1 cellular context compared by ENCODE assay signal in genomic region chr20:35768731-35769664, GRCh38.
TF ChIP-seq lines count a peak whose summit lies in the region.

No MANE protein-coding gene starts in this region.

TF ChIP-seq in HepG2, 621 proteins besides CTCF, POLR2A, EP300 and RAD21 (continued from another document and continues in another):
- TF ChIP-seq RXRB (CRISPR knock-in tag; IDR thresholded peaks at IDR 0.05; ENCODE audit: borderline replicate concordance) = peak; percentile 40; the same call in 1 of the 2 replicates
- no peak for TF ChIP-seq NR2F2 (IDR thresholded peaks at IDR 0.05; ENCODE audit: borderline replicate concordance, low read depth)
- TF ChIP-seq MNT (IDR thresholded peaks at IDR 0.05) = no peak
- no peak for TF ChIP-seq ZZZ3 (CRISPR knock-in tag; IDR thresholded peaks at IDR 0.05; ENCODE audit: borderline replicate concordance)
- TF ChIP-seq SPEN (CRISPR knock-in tag; IDR thresholded peaks at IDR 0.05; ENCODE audit: low read depth) = no peak
- TF ChIP-seq ZNF781 (CRISPR knock-in tag; IDR thresholded peaks at IDR 0.05; ENCODE audit: borderline replicate concordance, not compliant biosample characterization) = no peak
- TF ChIP-seq ZNF841 (CRISPR knock-in tag; IDR thresholded peaks at IDR 0.05; ENCODE audit: borderline replicate concordance) = no peak
- TF ChIP-seq ZNF83 (CRISPR knock-in tag; IDR thresholded peaks at IDR 0.05; ENCODE audit: borderline replicate concordance) = no peak
- TF ChIP-seq PRPF4 (IDR thresholded peaks at IDR 0.05; ENCODE audit: low read depth, low read length, poor library complexity, severe bottlenecking) = no peak
- TF ChIP-seq SRSF4 (IDR thresholded peaks at IDR 0.05; ENCODE audit: low read depth, low read length, poor library complexity, severe bottlenecking) = no peak
- no peak for TF ChIP-seq ZMYM2 (CRISPR knock-in tag; IDR thresholded peaks at IDR 0.05)
- TF ChIP-seq RFXAP (CRISPR knock-in tag; IDR thresholded peaks at IDR 0.05; ENCODE audit: borderline replicate concordance) = no peak
- TF ChIP-seq CBX1 (IDR thresholded peaks at IDR 0.05; ENCODE audit: low read depth) = no peak
- TF ChIP-seq HBP1 (CRISPR knock-in tag; IDR thresholded peaks at IDR 0.05; ENCODE audit: low read depth) = peak; percentile 56; the same call in 1 of the 2 replicates
- no peak for TF ChIP-seq RELA (CRISPR knock-in tag; IDR thresholded peaks at IDR 0.05)
- no peak for TF ChIP-seq ZNF672 (CRISPR knock-in tag; IDR thresholded peaks at IDR 0.05)
- 0 out of 2 replicates have a peak, but pooled peaks have one; percentile 23 for TF ChIP-seq ZNF780A (CRISPR knock-in tag; IDR thresholded peaks at IDR 0.05)
- TF ChIP-seq TAF15 (IDR thresholded peaks at IDR 0.05; ENCODE audit: low read depth, low read length, poor library complexity, severe bottlenecking) = no peak
- TF ChIP-seq STAT5B (CRISPR knock-in tag; IDR thresholded peaks at IDR 0.05) = no peak
- TF ChIP-seq MEF2D (CRISPR knock-in tag; IDR thresholded peaks at IDR 0.05) = no peak
- no peak for TF ChIP-seq ZNF703 (CRISPR knock-in tag; IDR thresholded peaks at IDR 0.05; ENCODE audit: borderline replicate concordance)
- no peak; the same call in 1 of the 2 replicates for TF ChIP-seq ARID4A (CRISPR knock-in tag; IDR thresholded peaks at IDR 0.05; ENCODE audit: borderline replicate concordance)
- no peak for TF ChIP-seq DDIT3 (CRISPR knock-in tag; IDR thresholded peaks at IDR 0.05)
- no peak for TF ChIP-seq CREB3 (CRISPR knock-in tag; IDR thresholded peaks at IDR 0.05)
- TF ChIP-seq HMG20A (CRISPR knock-in tag; IDR thresholded peaks at IDR 0.05; ENCODE audit: borderline replicate concordance) = peak; percentile 44; the same call in 1 of the 2 replicates
- no peak for TF ChIP-seq ZNF562 (CRISPR knock-in tag; IDR thresholded peaks at IDR 0.05; ENCODE audit: borderline replicate concordance)
- TF ChIP-seq STAT6 (CRISPR knock-in tag; IDR thresholded peaks at IDR 0.05; ENCODE audit: borderline replicate concordance) = no peak
- TF ChIP-seq FOXM1 (CRISPR knock-in tag; IDR thresholded peaks at IDR 0.05) = no peak
- TF ChIP-seq ZNF883 (CRISPR knock-in tag; IDR thresholded peaks at IDR 0.05; ENCODE audit: not compliant biosample characterization) = no peak
- TF ChIP-seq ZNF740 (CRISPR knock-in tag; IDR thresholded peaks at IDR 0.05) = no peak
- TF ChIP-seq E2F5 (CRISPR knock-in tag; conservative IDR thresholded peaks at IDR 0.05) = no peak
- TF ChIP-seq ZNF468 (CRISPR knock-in tag; IDR thresholded peaks at IDR 0.05) = no peak
- TF ChIP-seq ZNF576 (CRISPR knock-in tag; IDR thresholded peaks at IDR 0.05) = no peak
- no peak for TF ChIP-seq XBP1 (CRISPR knock-in tag; IDR thresholded peaks at IDR 0.05)
- no peak for TF ChIP-seq ZNF264 (CRISPR knock-in tag; IDR thresholded peaks at IDR 0.05)
- no peak for TF ChIP-seq TP53 (CRISPR knock-in tag; conservative IDR thresholded peaks at IDR 0.05)
- no peak for TF ChIP-seq ZNF546 (CRISPR knock-in tag; conservative IDR thresholded peaks at IDR 0.05)
- TF ChIP-seq RBM39 (IDR thresholded peaks at IDR 0.05; ENCODE audit: low read depth, low read length, poor library complexity, severe bottlenecking) = no peak
- TF ChIP-seq NFE2L2 (IDR thresholded peaks at IDR 0.05; ENCODE audit: low read length) = no peak
- TF ChIP-seq SRSF9 (IDR thresholded peaks at IDR 0.05; ENCODE audit: borderline replicate concordance, insufficient read depth, low read depth, low read length, poor library complexity, severe bottlenecking) = no peak
- no peak for TF ChIP-seq TOE1 (CRISPR knock-in tag; IDR thresholded peaks at IDR 0.05)
- TF ChIP-seq FOXK1 (CRISPR knock-in tag; IDR thresholded peaks at IDR 0.05; ENCODE audit: borderline replicate concordance, low read depth) = peak; percentile 56; the same call in 1 of the 2 replicates
- peak; percentile 91 for TF ChIP-seq CEBPB (IDR thresholded peaks at IDR 0.05; ENCODE audit: borderline replicate concordance, low read depth, low read length)
- TF ChIP-seq SP2 (CRISPR knock-in tag; IDR thresholded peaks at IDR 0.05) = no peak
- TF ChIP-seq EZH2 (conservative IDR thresholded peaks at IDR 0.05; ENCODE audit: low read depth, low read length) = no peak
- TF ChIP-seq ZNF574 (CRISPR knock-in tag; IDR thresholded peaks at IDR 0.05) = peak; percentile 51; the same call in 1 of the 2 replicates
- TF ChIP-seq NFIC (IDR thresholded peaks at IDR 0.05; ENCODE audit: low read length) = no peak
- TF ChIP-seq KDM5A (IDR thresholded peaks at IDR 0.05; ENCODE audit: borderline replicate concordance, low read length) = no peak
- peak; percentile 82; the same call in 1 of the 2 replicates for TF ChIP-seq TFAP4 (IDR thresholded peaks at IDR 0.05; ENCODE audit: borderline replicate concordance, low read depth)
